1 cellular context compared by ENCODE assay signal in genomic region chr1:66598670-66599069, GRCh38.
TF ChIP-seq lines count a peak whose summit lies in the region.

No MANE protein-coding gene starts in this region.

TF ChIP-seq in IMR-90, 13 proteins besides CTCF, POLR2A, EP300 and RAD21 (continued from another document):
- no peak for TF ChIP-seq ELK1 (IDR thresholded peaks at IDR 0.05; ENCODE audit: borderline replicate concordance, low read depth, low read length)
- no peak for TF ChIP-seq MAZ (IDR thresholded peaks at IDR 0.05; ENCODE audit: borderline replicate concordance, low read depth, low read length)
